In the genomic region with DNA sequence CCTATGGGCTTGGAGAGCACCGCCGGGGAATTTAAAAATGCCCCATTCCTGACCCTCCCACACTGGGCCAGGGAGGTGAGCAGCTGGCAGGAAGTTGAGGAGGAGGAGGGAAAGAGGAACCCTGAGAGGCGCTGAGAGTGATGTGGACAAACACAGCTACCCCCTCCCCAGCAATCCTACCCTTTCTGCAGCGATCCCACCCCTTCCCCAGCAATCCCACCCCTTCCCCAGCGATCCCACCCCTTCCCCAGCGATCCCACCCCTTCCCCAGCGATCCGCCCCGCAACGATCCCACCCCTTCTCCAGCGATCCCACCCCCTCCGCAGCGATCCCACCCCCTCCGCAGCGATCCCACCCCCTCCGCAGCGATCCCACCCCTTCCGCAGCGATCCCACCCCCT, we compare ENCODE assay signal across 23 cellular contexts.
DNase-seq lines count a peak whose midpoint lies in the region; ATAC-seq, FAIRE-seq and TF ChIP-seq lines count a peak whose summit lies in the region.
"Had no signal": no experiment of that assay in that cellular context is flagged by ENCODE, and none has a peak within 500 bp of the region (broad histone marks: within the 10 kb centered on the region; RNA-seq: fewer than 3 reads in every experiment).

No MANE protein-coding gene starts in this region.

- intact Hi-C loops in testis (cut with DNase I; ENCODE audit: low total_unique reads): no loop called here
- intact Hi-C loops in uterus (cut with DNase I; ENCODE audit: low total_unique reads): no loop called here
- intact Hi-C loops in posterior cingulate gyrus (cut with DNase I): loop anchor here (5.0 kb wide), 1 partner anchor 39 kb away; no protein-coding TSS in a partner anchor

- H3K9me3 Mint-ChIP-seq in activated CD4-positive, alpha-beta T cell treated with anti-CD3 and anti-CD28 coated beads, Interleukin-2, amount 10 ng/mL, durations not matched to agents 7 days and 5 days: no peaks in the 10 kb centered on the region
- no peaks in the 10 kb centered on the region for H3K9me3 Mint-ChIP-seq in endothelial cell (ENCODE audit: unreplicated experiment)
- H3K9me3 Mint-ChIP-seq: CD4-positive, alpha-beta T cell had no signal

- no peak for FAIRE-seq in urothelium cell line (lab: Jason Lieb, UNC)
- FAIRE-seq: GM19239 had no signal

- H3K27me3 ChIP-seq in RWPE2 (ENCODE audit: insufficient read depth, poor library complexity, severe bottlenecking) (no peaks in the 10 kb centered on the region), testis (no peaks in the 10 kb centered on the region), uterus (no peaks in the 10 kb centered on the region)
- H3K27me3 ChIP-seq: BE2C had no signal

- no peaks in the 10 kb centered on the region for H3K9me3 ChIP-seq in RWPE2 (ENCODE audit: severe bottlenecking)
- H3K9me3 ChIP-seq in testis: no peaks in the 10 kb centered on the region
- no peaks in the 10 kb centered on the region for H3K9me3 ChIP-seq in uterus
- H3K9me3 ChIP-seq: BE2C, HAP-1 had no signal

- POLR2A ChIA-PET in activated CD4-positive, alpha-beta T cell treated with anti-CD3 and anti-CD28 coated beads, Interleukin-2, amount 10 ng/mL, durations not matched to agents 7 days and 5 days (lab: Charles Lee): no interaction called here

- CTCF ChIA-PET in activated CD4-positive, alpha-beta T cell treated with anti-CD3 and anti-CD28 coated beads, Interleukin-2, amount 10 ng/mL, durations not matched to agents 7 days and 5 days (lab: Charles Lee): no interaction called here

- DNase-seq in activated CD4-positive, alpha-beta T cell treated with anti-CD3 and anti-CD28 coated beads, Interleukin-2, amount 10 ng/mL, durations not matched to agents 7 days and 5 days: peak; percentile 2
- DNase-seq in activated CD4-positive, alpha-beta T cell treated with anti-CD3 and anti-CD28 coated beads, Interleukin-2, amount 50 U/mL, for 1 hour: no peak
- peak; percentile 60 for DNase-seq in RWPE2 (ENCODE audit: low spot score)
- DNase-seq in endothelial cell (ENCODE audit: low spot score): no peak
- peak; percentile 0 for DNase-seq in testis
- DNase-seq in uterus: no peak
- DNase-seq in urothelium cell line (ENCODE audit: low spot score): no peak
- no peak for DNase-seq in posterior cingulate gyrus
- DNase-seq: BE2C; CD4-positive, alpha-beta T cell; DMS79 treated with DMSO at 0.1 percent for 48 hours; Karpas-422; MM.1S; NCI-H1092; NCI-H1436 treated with DMSO at 0.1 percent for 48 hours; NCI-H2029; NCI-H345; NCI-H524 treated with DMSO at 0.1 percent for 48 hours; PC-3; RPMI8226 had no signal

- H3K4me1 ChIP-seq in RWPE2 (ENCODE audit: insufficient read depth, poor library complexity, severe bottlenecking): peaks cover 28% of the 10 kb centered on the region
- H3K4me1 ChIP-seq in testis: no peaks in the 10 kb centered on the region
- H3K4me1 ChIP-seq in uterus: peaks cover 0 to 15% of the 10 kb centered on the region in 2 donors
- H3K4me1 ChIP-seq: BE2C, HAP-1 had no signal

- WGBS in testis, 2 donors: 67 to 74% methylated on average over 11 to 19 of the region's 19 CpGs

- no peak for TF ChIP-seq POLR2A in testis (IDR thresholded peaks at IDR 0.05)
- no peak for TF ChIP-seq POLR2A in uterus (IDR thresholded peaks at IDR 0.05)

- H3K27ac ChIP-seq in RWPE2 (ENCODE audit: poor library complexity, severe bottlenecking): no peak overlapping the region
- no peak overlapping the region for H3K27ac ChIP-seq in testis
- no peak overlapping the region for H3K27ac ChIP-seq in uterus

- H3K4me3 ChIP-seq in RWPE2 (ENCODE audit: severe bottlenecking) (no peak overlapping the region), testis (no peak overlapping the region), uterus (no peak overlapping the region)
- H3K4me3 ChIP-seq: HAP-1 had no signal

- TF ChIP-seq CTCF in RWPE2 (IDR thresholded peaks at IDR 0.05; ENCODE audit: poor library complexity, severe bottlenecking) (no peak), endothelial cell (IDR thresholded peaks at IDR 0.05; ENCODE audit: unreplicated experiment) (no peak), testis (IDR thresholded peaks at IDR 0.05) (no peak), uterus (IDR thresholded peaks at IDR 0.05) (no peak)

- H3K27ac Mint-ChIP-seq in activated CD4-positive, alpha-beta T cell treated with anti-CD3 and anti-CD28 coated beads, Interleukin-2, amount 10 ng/mL, durations not matched to agents 7 days and 5 days: no peak overlapping the region
- peak overlapping the region; percentile 67 for H3K27ac Mint-ChIP-seq in endothelial cell (ENCODE audit: unreplicated experiment)
- H3K27ac Mint-ChIP-seq: CD4-positive, alpha-beta T cell; IgD-negative memory B cell had no signal

- no peak overlapping the region for H3K4me3 Mint-ChIP-seq in activated CD4-positive, alpha-beta T cell treated with anti-CD3 and anti-CD28 coated beads, Interleukin-2, amount 10 ng/mL, durations not matched to agents 7 days and 5 days
- H3K4me3 Mint-ChIP-seq in endothelial cell (ENCODE audit: unreplicated experiment): no peak overlapping the region
- H3K4me3 Mint-ChIP-seq: CD4-positive, alpha-beta T cell; IgD-negative memory B cell had no signal

- ATAC-seq in RWPE2 (ENCODE audit: low read depth): no peak
- ATAC-seq: PC-3 had no signal

- no peaks in the 10 kb centered on the region for H3K36me3 ChIP-seq in RWPE2 (ENCODE audit: low read depth)
- no peaks in the 10 kb centered on the region for H3K36me3 ChIP-seq in testis (ENCODE audit: low read depth, missing control alignments)
- no peaks in the 10 kb centered on the region for H3K36me3 ChIP-seq in uterus
- H3K36me3 ChIP-seq: BE2C, HAP-1 had no signal

- no peaks in the 10 kb centered on the region for H3K36me3 Mint-ChIP-seq in activated CD4-positive, alpha-beta T cell treated with anti-CD3 and anti-CD28 coated beads, Interleukin-2, amount 10 ng/mL, durations not matched to agents 7 days and 5 days (ENCODE audit: low read depth)
- peaks cover 4% of the 10 kb centered on the region for H3K36me3 Mint-ChIP-seq in endothelial cell (ENCODE audit: low read depth, unreplicated experiment)

- no peaks in the 10 kb centered on the region for H3K4me1 Mint-ChIP-seq in activated CD4-positive, alpha-beta T cell treated with anti-CD3 and anti-CD28 coated beads, Interleukin-2, amount 10 ng/mL, durations not matched to agents 7 days and 5 days
- peaks cover 18% of the 10 kb centered on the region for H3K4me1 Mint-ChIP-seq in endothelial cell (ENCODE audit: unreplicated experiment)
- H3K4me1 Mint-ChIP-seq: IgD-negative memory B cell had no signal

- no peaks in the 10 kb centered on the region for H3K27me3 Mint-ChIP-seq in activated CD4-positive, alpha-beta T cell treated with anti-CD3 and anti-CD28 coated beads, Interleukin-2, amount 10 ng/mL, durations not matched to agents 7 days and 5 days
- H3K27me3 Mint-ChIP-seq in endothelial cell (ENCODE audit: unreplicated experiment): peaks cover 6% of the 10 kb centered on the region

Comparison
In these comparisons a context has a peak if more than half of its experiments do, and no peak if none do; other contexts are left out.
1. DNase-seq: peak in activated CD4-positive, alpha-beta T cell treated with anti-CD3 and anti-CD28 coated beads, Interleukin-2, amount 10 ng/mL, durations not matched to agents 7 days and 5 days (single experiment), RWPE2 (single experiment) and testis (single experiment); none in activated CD4-positive, alpha-beta T cell treated with anti-CD3 and anti-CD28 coated beads, Interleukin-2, amount 50 U/mL, for 1 hour (single experiment), endothelial cell (single experiment), uterus (0 of 2), urothelium cell line (single experiment) and posterior cingulate gyrus (0 of 10).